23 cellular contexts compared by ENCODE assay signal in the genomic region with DNA sequence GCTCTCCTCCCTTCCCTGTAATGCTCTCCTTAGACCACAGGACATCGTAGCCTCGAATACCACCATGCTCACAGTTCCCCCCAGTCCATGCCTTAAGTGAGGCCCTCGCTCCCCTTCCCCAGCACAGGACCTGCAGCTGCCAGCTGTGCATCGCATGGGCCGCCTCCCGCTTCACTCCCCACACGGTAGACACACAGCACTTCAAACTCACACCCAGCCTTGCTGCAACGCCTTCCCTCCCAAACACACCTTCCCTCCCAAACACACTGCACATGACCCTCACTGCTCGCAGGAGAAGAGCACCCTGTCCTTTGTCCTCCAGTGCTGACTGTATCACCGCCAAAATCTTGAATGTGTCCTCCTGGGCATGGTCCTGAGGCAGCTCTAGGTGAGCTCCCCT. TPM values are rescaled to one million over a fixed set of nuclear protein-coding genes. Genes with fewer than 3 reads are reported as not detected.
DNase-seq lines count a peak whose midpoint lies in the region; ATAC-seq and TF ChIP-seq lines count a peak whose summit lies in the region.
"Had no signal": no experiment of that assay in that cellular context is flagged by ENCODE, and none has a peak within 500 bp of the region (broad histone marks: within the 10 kb centered on the region; RNA-seq: fewer than 3 reads in every experiment).

No MANE protein-coding gene starts in this region.

- no peak overlapping the region for H3K4me3 Mint-ChIP-seq in stimulated activated naive CD8-positive, alpha-beta T cell treated with anti-CD3 and anti-CD28 coated beads, Interleukin-15, amount 100 ng/mL, for 72 hours
- no peak overlapping the region for H3K4me3 Mint-ChIP-seq in HFFc6
- H3K4me3 Mint-ChIP-seq: CD4-positive, CD25-positive, alpha-beta regulatory T cell; IgD-negative memory B cell had no signal

- ATAC-seq in stimulated activated naive CD8-positive, alpha-beta T cell treated with anti-CD3 and anti-CD28 coated beads, Interleukin-15, amount 100 ng/mL, for 72 hours = peak; percentile 24
- ATAC-seq in stimulated activated naive CD8-positive, alpha-beta T cell treated with anti-CD3 and anti-CD28 coated beads, Interleukin-15, Interleukin-2, amounts not matched to agents 100 U/mL and 50 U/mL, for 24 hours = no peak
- no peak for ATAC-seq in HG02763 (IDR thresholded peaks at IDR 0.05; ENCODE audit: unreplicated experiment)
- no peak for ATAC-seq in HG03457 (IDR thresholded peaks at IDR 0.05; ENCODE audit: unreplicated experiment)

- H3K27me3 ChIP-seq in dorsolateral prefrontal cortex = no peaks in the 10 kb centered on the region
- no peaks in the 10 kb centered on the region for H3K27me3 ChIP-seq in parathyroid adenoma (ENCODE audit: control insufficient read depth, insufficient read depth, low read length)
- H3K27me3 ChIP-seq: SJSA1 had no signal

- H2AFZ ChIP-seq in parathyroid adenoma = no peak overlapping the region
- H2AFZ ChIP-seq: PC-9 had no signal

- peaks cover 80% of the 10 kb centered on the region for H3K4me1 ChIP-seq in parathyroid adenoma
- H3K4me1 ChIP-seq: BE2C, SJSA1 had no signal

- no peaks in the 10 kb centered on the region for H3K9me3 ChIP-seq in parathyroid adenoma (ENCODE audit: control insufficient read depth, low read length)
- H3K9me3 ChIP-seq: BE2C, SJSA1 had no signal

- H3K27me3 Mint-ChIP-seq in stimulated activated naive CD8-positive, alpha-beta T cell treated with anti-CD3 and anti-CD28 coated beads, Interleukin-15, amount 100 ng/mL, for 72 hours = no peaks in the 10 kb centered on the region
- peaks cover 7% of the 10 kb centered on the region for H3K27me3 Mint-ChIP-seq in HFFc6 (ENCODE audit: insufficient read depth)
- H3K27me3 Mint-ChIP-seq: CD4-positive, CD25-positive, alpha-beta regulatory T cell; IgD-negative memory B cell had no signal

- TF ChIP-seq CTCF in dorsolateral prefrontal cortex (IDR thresholded peaks at IDR 0.05 in 54 of 56, conservative IDR thresholded peaks at IDR 0.05 in 2 of 56; ENCODE audit: low read depth in 1 of 56, partially characterized antibody in 56 of 56) (no peak), parathyroid adenoma (IDR thresholded peaks at IDR 0.05) (no peak), HFFc6 (IDR thresholded peaks at IDR 0.05) (no peak)

- H3K36me3 Mint-ChIP-seq in HFFc6 (ENCODE audit: low read depth) = no peaks in the 10 kb centered on the region
- H3K36me3 Mint-ChIP-seq: CD4-positive, CD25-positive, alpha-beta regulatory T cell; IgD-negative memory B cell had no signal

- H3K4me2 ChIP-seq in parathyroid adenoma (ENCODE audit: low read length) = no peak overlapping the region
- H3K4me2 ChIP-seq: PC-9 had no signal

- no peak overlapping the region for H3K9ac ChIP-seq in parathyroid adenoma

- H3K9me3 Mint-ChIP-seq in stimulated activated naive CD8-positive, alpha-beta T cell treated with anti-CD3 and anti-CD28 coated beads, Interleukin-15, amount 100 ng/mL, for 72 hours = no peaks in the 10 kb centered on the region
- H3K9me3 Mint-ChIP-seq in HFFc6 = no peaks in the 10 kb centered on the region; the same call in 1 of the 2 replicates

- H3K4me1 Mint-ChIP-seq in stimulated activated naive CD8-positive, alpha-beta T cell treated with anti-CD3 and anti-CD28 coated beads, Interleukin-15, amount 100 ng/mL, for 72 hours = no peaks in the 10 kb centered on the region
- no peaks in the 10 kb centered on the region for H3K4me1 Mint-ChIP-seq in HFFc6 (ENCODE audit: low read depth)
- H3K4me1 Mint-ChIP-seq: CD4-positive, CD25-positive, alpha-beta regulatory T cell had no signal

- H3K79me2 ChIP-seq in parathyroid adenoma = peaks cover 37% of the 10 kb centered on the region

- H3K27ac ChIP-seq in dorsolateral prefrontal cortex (peak overlapping the region; percentile 49 to 100 (median 95)), parathyroid adenoma (peak overlapping the region; percentile 97)
- H3K27ac ChIP-seq: PC-9, RWPE1, SJSA1 had no signal

- intact Hi-C loops in dorsolateral prefrontal cortex (cut with DNase I) = no loop called here

- DNase-seq in stimulated activated naive CD8-positive, alpha-beta T cell treated with anti-CD3 and anti-CD28 coated beads, Interleukin-15, amount 100 ng/mL, for 72 hours = no peak
- DNase-seq in stimulated activated naive CD8-positive, alpha-beta T cell treated with anti-CD3 and anti-CD28 coated beads, Interleukin-15, Interleukin-2, amounts not matched to agents 100 U/mL and 50 U/mL, for 24 hours = no peak
- DNase-seq in dorsolateral prefrontal cortex = no peak
- no peak for DNase-seq in SIG-M5 (lab: John Stamatoyannopoulos, UW)
- no peak for DNase-seq in HFFc6
- DNase-seq: BE2C; CD4-positive, CD25-positive, alpha-beta regulatory T cell; COR-L47; DMS 273 treated with DMSO at 0.1 percent for 48 hours; DND-41; GOT3; Karpas-422; NCI-H1417 treated with DMSO at 0.1 percent for 48 hours; NCI-H187 treated with DMSO at 0.1 percent for 48 hours; NCI-H226; NCI-H524; PC-9 had no signal

- H3K27ac Mint-ChIP-seq in stimulated activated naive CD8-positive, alpha-beta T cell treated with anti-CD3 and anti-CD28 coated beads, Interleukin-15, amount 100 ng/mL, for 72 hours = no peak overlapping the region
- no peak overlapping the region for H3K27ac Mint-ChIP-seq in HFFc6
- H3K27ac Mint-ChIP-seq: CD4-positive, CD25-positive, alpha-beta regulatory T cell; IgD-negative memory B cell had no signal

- no peaks in the 10 kb centered on the region for H3K36me3 ChIP-seq in parathyroid adenoma (ENCODE audit: control insufficient read depth, insufficient read depth, low read length)
- H3K36me3 ChIP-seq: BE2C, SJSA1 had no signal

- no peak overlapping the region for H3K4me3 ChIP-seq in dorsolateral prefrontal cortex
- H3K4me3 ChIP-seq in parathyroid adenoma (ENCODE audit: low read depth, low read length) = no peak overlapping the region
- H3K4me3 ChIP-seq: PC-9, SJSA1 had no signal

RNA-seq across cellular contexts. Expression of a gene that starts 42.6 kb away (rescaled TPM):
- 100 to 1,000 TPM in 118 of 120 experiments, 10 to 100 TPM in 2; 94.0 to 204 (median 136) TPM for total RNA-seq in dorsolateral prefrontal cortex
- total RNA-seq in HFFc6 (2021; fragmentation: NEBNext Ultra II Directional; extraction: Animal tissue kit (Norgen Biotek cat#: 25700)) = not detected
- total RNA-seq: SJSA1 had no signal

Comparison
In these comparisons a context has a peak if more than half of its experiments do, and no peak if none do; other contexts are left out.
1. RNA of a gene that starts 42.6 kb away (total RNA-seq): 94.0 to 204 TPM in dorsolateral prefrontal cortex; not detected in HFFc6; every median in the first group is over 10 times any median in the second.